In genomic region chr10:128476845-128477244, GRCh38 we compare ENCODE assay signal across 22 cellular contexts.
A peak's percentile ranks its signal among the peaks of the same experiment; 100 is the strongest.
DNase-seq lines count a peak whose midpoint lies in the region; ATAC-seq, FAIRE-seq and TF ChIP-seq lines count a peak whose summit lies in the region.
"Had no signal": no experiment of that assay in that cellular context is flagged by ENCODE, and none has a peak within 500 bp of the region (broad histone marks: within the 10 kb centered on the region; RNA-seq: fewer than 3 reads in every experiment).

No MANE protein-coding gene starts in this region.

- no peak overlapping the region for H3K9ac ChIP-seq in kidney (ENCODE audit: low read length in 2 of 2)
- H3K9ac ChIP-seq: BLaER1 had no signal

- no peaks in the 10 kb centered on the region for H3K4me1 ChIP-seq in kidney (ENCODE audit: control insufficient read depth in 1 of 2, insufficient read depth in 1 of 2, low read depth in 1 of 2, low read length in 2 of 2)
- H3K4me1 ChIP-seq: Caco-2, HAP-1 had no signal

- DNase-seq in DMS79 (lab: John Stamatoyannopoulos, UW): peak; percentile 70
- DNase-seq in NCI-H524 treated with DMSO at 0.1 percent for 48 hours (lab: John Stamatoyannopoulos, UW): peak; percentile 42
- peak; percentile 15 for DNase-seq in kidney
- DNase-seq in posterior vena cava (ENCODE audit: low spot score): peak; percentile 66
- DNase-seq in superior temporal gyrus (ENCODE audit: extremely low spot score): no peak
- DNase-seq in mesenteric fat pad (ENCODE audit: low spot score): no peak
- DNase-seq: Caco-2; CD4-positive, CD25-positive, alpha-beta regulatory T cell; CD8-positive, alpha-beta T cell; DMS153; GF-D8; GOT3; HFFc6 had no signal

- H3K4me3 ChIP-seq in kidney (ENCODE audit: low read length in 2 of 2): no peak overlapping the region
- H3K4me3 ChIP-seq: BLaER1, HAP-1 had no signal

- no peak overlapping the region for H3K27ac ChIP-seq in kidney (ENCODE audit: low read depth in 2 of 2, low read length in 2 of 2)
- H3K27ac ChIP-seq: 22Rv1, BLaER1, C4-2B had no signal

- intact Hi-C loops in kidney (cut with DNase I) (no loop called here), posterior vena cava (cut with DNase I) (no loop called here)

- ATAC-seq in GM21381 (IDR thresholded peaks at IDR 0.05; ENCODE audit: unreplicated experiment): no peak
- ATAC-seq: CD8-positive, alpha-beta T cell had no signal

- no peaks in the 10 kb centered on the region for H3K36me3 ChIP-seq in kidney (ENCODE audit: control insufficient read depth in 1 of 2, insufficient read depth in 2 of 2, low read length in 2 of 2)
- H3K36me3 ChIP-seq: BLaER1, HAP-1 had no signal

- FAIRE-seq in kidney (lab: Jason Lieb, UNC): no peak
- FAIRE-seq: A204.1, GM12891, GM18507, H54 had no signal

- no peak for TF ChIP-seq CTCF in kidney (IDR thresholded peaks at IDR 0.05; ENCODE audit: borderline replicate concordance, extremely low read depth, insufficient read depth)

- H3K9me3 ChIP-seq in kidney (ENCODE audit: control insufficient read depth in 1 of 2, low read length in 2 of 2): no peaks in the 10 kb centered on the region
- H3K9me3 ChIP-seq: BLaER1, Caco-2, HAP-1 had no signal

Comparison
In these comparisons a context has a peak if more than half of its experiments do, and no peak if none do; other contexts are left out.
1. DNase-seq: peak in DMS79 (single experiment), NCI-H524 treated with DMSO at 0.1 percent for 48 hours (single experiment), kidney (single experiment) and posterior vena cava (single experiment); none in superior temporal gyrus (single experiment) and mesenteric fat pad (single experiment).